In genomic region chr2:48175656-48176055, GRCh38 we compare ENCODE assay signal across 20 cellular contexts.
"Had no signal": no experiment of that assay in that cellular context is flagged by ENCODE, and none has a peak within 500 bp of the region (broad histone marks: within the 10 kb centered on the region; RNA-seq: fewer than 3 reads in every experiment).

No MANE protein-coding gene starts in this region.

- H2AFZ ChIP-seq: PC-9 had no signal

- H3K4me2 ChIP-seq: PC-9 had no signal

- DNase-seq: KBM-7, MV-4-11, NCI-H1048, NCI-H1105, NCI-H1417, NCI-H1436 treated with DMSO at 0.1 percent for 48 hours, NCI-H1694, NCI-H187 treated with DMSO at 0.1 percent for 48 hours, NCI-H2029 treated with DMSO at 0.1 percent for 48 hours, NCI-H2171 treated with DMSO at 0.1 percent for 48 hours, NCI-H510A, NCI-H524 treated with DMSO at 0.1 percent for 48 hours, NCI-H69, NCI-H774, PC-9, Peyer's patch, SHP77 treated with DMSO at 0.1 percent for 48 hours, SJCRH30 had no signal

- H3K9me3 ChIP-seq: Peyer's patch, SJCRH30 had no signal

- H3K36me3 ChIP-seq: Peyer's patch, SJCRH30 had no signal

- ATAC-seq: Right ventricle myocardium inferior had no signal

- H3K27ac ChIP-seq: PC-9, Peyer's patch, SJCRH30, SK-N-MC had no signal

- H3K27me3 ChIP-seq: Peyer's patch, SJCRH30 had no signal

- H3K4me3 ChIP-seq: PC-9, Peyer's patch, SJCRH30, SK-N-MC had no signal

- H3K4me1 ChIP-seq: Peyer's patch, SJCRH30 had no signal
